34 cellular contexts compared by ENCODE assay signal in genomic region chr16:20051611-20052010, GRCh38. TPM values are rescaled to one million over a fixed set of nuclear protein-coding genes. Genes with fewer than 3 reads are reported as not detected.
"Had no signal": no experiment of that assay in that cellular context is flagged by ENCODE, and none has a peak within 500 bp of the region (broad histone marks: within the 10 kb centered on the region; RNA-seq: fewer than 3 reads in every experiment).

No MANE protein-coding gene starts in this region.

- H3K9me3 Mint-ChIP-seq: natural killer cell treated with Interleukin-12 subunit alpha and Interleukin-12 subunit beta and Interleukin-15 and Interleukin-18, amount 100 ng/mL, for 72 hours; nephron progenitor cell; neural crest cell had no signal

- H3K4me3 ChIP-seq: pancreas, prostate gland, skin epidermis, smooth muscle cell, spleen, thoracic aorta, thyroid gland, tibial nerve, upper lobe of left lung, vagina had no signal

- DNase-seq: naive thymus-derived CD8-positive, alpha-beta T cell; nephron progenitor cell; pancreas; right cardiac atrium; spleen; stimulated activated CD4-positive, alpha-beta T cell treated with anti-CD3 and anti-CD28 coated beads, Interleukin-12 subunit alpha, Interleukin-12 subunit beta, amount 100 ng/mL, for 4 hours; stimulated activated CD4-positive, alpha-beta T cell treated with anti-CD3 and anti-CD28 coated beads, Interleukin-1b, Interleukin-23, amount 100 ng/mL, for 48 hours; stimulated activated CD4-positive, alpha-beta T cell treated with anti-CD3 and anti-CD28 coated beads, Interleukin-4, amount 100 ng/mL, for 1 hour; stimulated activated CD4-positive, alpha-beta T cell treated with anti-CD3 and anti-CD28 coated beads, Interleukin-4, amount 100 ng/mL, for 4 hours; stimulated activated CD8-positive, alpha-beta memory T cell treated with anti-CD3 and anti-CD28 coated beads, Interleukin-4, amount 100 ng/mL, for 48 hours; stimulated activated naive CD4-positive, alpha-beta T cell; stimulated activated naive CD8-positive, alpha-beta T cell treated with anti-CD3 and anti-CD28 coated beads, Interleukin-15, amount 100 ng/mL, for 72 hours; stimulated activated naive CD8-positive, alpha-beta T cell treated with anti-CD3 and anti-CD28 coated beads, Interleukin-15, Interleukin-2, amounts not matched to agents 100 U/mL and 50 U/mL, for 24 hours; thyroid gland; trophoblast cell had no signal

- H3K4me1 Mint-ChIP-seq: naive thymus-derived CD8-positive, alpha-beta T cell; nephron progenitor cell; neural crest cell; stimulated activated memory B cell treated with anti-CD40 and anti-IgM and Interleukin-4, amounts not matched to agents 10 μg/mL and 1 μg/mL and 100 μg/mL, for 72 hours; stimulated activated naive CD8-positive, alpha-beta T cell treated with anti-CD3 and anti-CD28 coated beads, Interleukin-15, amount 100 ng/mL, for 72 hours had no signal

- H3K27me3 Mint-ChIP-seq: stimulated activated memory B cell treated with anti-CD40 and anti-IgM and Interleukin-4, amounts not matched to agents 10 μg/mL and 1 μg/mL and 100 μg/mL, for 72 hours had no signal

- H3K9me3 ChIP-seq: neutrophil, pancreas, prostate gland, spleen, thoracic aorta, thyroid gland, tibial nerve, upper lobe of left lung, vagina had no signal

- H3K4me3 Mint-ChIP-seq: naive thymus-derived CD8-positive, alpha-beta T cell; natural killer cell treated with Interleukin-12 subunit alpha and Interleukin-12 subunit beta and Interleukin-15 and Interleukin-18, amount 100 ng/mL, for 72 hours; nephron progenitor cell; neural crest cell; stimulated activated memory B cell treated with anti-CD40 and anti-IgM and Interleukin-4, amounts not matched to agents 10 μg/mL and 1 μg/mL and 100 μg/mL, for 72 hours; stimulated activated naive CD8-positive, alpha-beta T cell treated with anti-CD3 and anti-CD28 coated beads, Interleukin-15, amount 100 ng/mL, for 72 hours had no signal

- H3K4me1 ChIP-seq: pancreas, prostate gland, spleen, thyroid gland, tibial nerve, upper lobe of left lung, vagina had no signal

- H3K27ac ChIP-seq: neutrophil, pancreas, prostate gland, skin epidermis, spleen, thoracic aorta, thyroid gland, tibial nerve, upper lobe of left lung, vagina had no signal

- H3K27me3 ChIP-seq: neutrophil, pancreas, thyroid gland, tibial nerve, upper lobe of left lung, vagina had no signal

- H3K27ac Mint-ChIP-seq: naive thymus-derived CD8-positive, alpha-beta T cell; natural killer cell treated with Interleukin-12 subunit alpha and Interleukin-12 subunit beta and Interleukin-15 and Interleukin-18, amount 100 ng/mL, for 72 hours; nephron progenitor cell; stimulated activated memory B cell treated with anti-CD40 and anti-IgM and Interleukin-4, amounts not matched to agents 10 μg/mL and 1 μg/mL and 100 μg/mL, for 72 hours; stimulated activated naive CD8-positive, alpha-beta T cell treated with anti-CD3 and anti-CD28 coated beads, Interleukin-15, amount 100 ng/mL, for 72 hours had no signal

- H3K36me3 ChIP-seq: neutrophil, pancreas, prostate gland, spleen, thoracic aorta, thyroid gland, tibial nerve, upper lobe of left lung, vagina had no signal

- H3K36me3 Mint-ChIP-seq: naive thymus-derived CD8-positive, alpha-beta T cell; natural killer cell treated with Interleukin-12 subunit alpha and Interleukin-12 subunit beta and Interleukin-15 and Interleukin-18, amount 100 ng/mL, for 72 hours; stimulated activated memory B cell treated with anti-CD40 and anti-IgM and Interleukin-4, amounts not matched to agents 10 μg/mL and 1 μg/mL and 100 μg/mL, for 72 hours had no signal

- H3K4me2 ChIP-seq: smooth muscle cell had no signal

- ATAC-seq: naive thymus-derived CD8-positive, alpha-beta T cell; natural killer cell treated with Interleukin-12 subunit alpha and Interleukin-12 subunit beta and Interleukin-15 and Interleukin-18, amount 100 ng/mL, for 72 hours; pancreas; right cardiac atrium; sciatic nerve; stimulated activated memory B cell treated with anti-CD40 and anti-IgM and Interleukin-4, amounts not matched to agents 10 μg/mL and 1 μg/mL and 100 μg/mL, for 72 hours; stimulated activated naive CD8-positive, alpha-beta T cell treated with anti-CD3 and anti-CD28 coated beads, Interleukin-15, amount 100 ng/mL, for 72 hours; stimulated activated naive CD8-positive, alpha-beta T cell treated with anti-CD3 and anti-CD28 coated beads, Interleukin-15, Interleukin-2, amounts not matched to agents 100 U/mL and 50 U/mL, for 24 hours had no signal

- FAIRE-seq: pancreas, urothelium cell line had no signal

RNA-seq across cellular contexts. Expression of gene GPR139, which starts 22.1 kb away (rescaled TPM):
- total RNA-seq: naive thymus-derived CD8-positive, alpha-beta T cell; natural killer cell treated with Interleukin-12 subunit alpha and Interleukin-12 subunit beta and Interleukin-15 and Interleukin-18, amount 100 ng/mL, for 72 hours; neural crest cell; omental fat pad; osteocyte; pancreas; posterior vena cava; prostate gland; pulmonary artery endothelial cell; renal cortical epithelial cell; right cardiac atrium; sciatic nerve; smooth muscle cell; spleen; thoracic aorta; thyroid gland; tibial nerve; upper lobe of left lung; ureter; vagina had no signal
- polyA plus RNA-seq: naive thymus-derived CD8-positive, alpha-beta T cell; pancreas; right cardiac atrium; smooth muscle cell; spleen had no signal
